12 cellular contexts compared by ENCODE assay signal in genomic region chr10:98168147-98168546, GRCh38. TPM values are rescaled to one million over a fixed set of nuclear protein-coding genes. Genes with fewer than 3 reads are reported as not detected.
DNase-seq lines count a peak whose midpoint lies in the region; ATAC-seq, FAIRE-seq and TF ChIP-seq lines count a peak whose summit lies in the region.
"Had no signal": no experiment of that assay in that cellular context is flagged by ENCODE, and none has a peak within 500 bp of the region (broad histone marks: within the 10 kb centered on the region; RNA-seq: fewer than 3 reads in every experiment).

No MANE protein-coding gene starts in this region.

- H3K27ac ChIP-seq in PC-3 (ENCODE audit: low read length): no peak overlapping the region
- H3K27ac ChIP-seq: brain microvascular endothelial cell had no signal

- no peak overlapping the region for H2AFZ ChIP-seq in PC-3 (ENCODE audit: low read length)

- peaks cover 4% of the 10 kb centered on the region; the same call in 1 of the 2 replicates for H3K36me3 ChIP-seq in PC-3 (ENCODE audit: low read depth, low read length)

- no peak for TF ChIP-seq CTCF in PC-3 (conservative IDR thresholded peaks at IDR 0.05; ENCODE audit: low read depth, low read length)

- POLR2A ChIA-PET in HEK293T (lab: Yijun Ruan, JAX): no interaction called here
- POLR2A ChIA-PET in PC-3 (lab: Charles Lee; ENCODE audit: unreplicated experiment): no interaction called here

- H3F3A ChIP-seq in PC-3 (ENCODE audit: low read length, unreplicated experiment): no peaks in the 10 kb centered on the region

- intact Hi-C loops in PC-3 (cut with micrococcal nuclease): loop anchor here (5.0 kb wide), 1 partner anchor 139 kb away; no protein-coding TSS in a partner anchor

- no peaks in the 10 kb centered on the region for H3K9me2 ChIP-seq in PC-3 (replicated peaks; ENCODE audit: low read length)

- no peak overlapping the region for H3K9ac ChIP-seq in PC-3 (ENCODE audit: low read length)

- H3K27me3 ChIP-seq in PC-3 (ENCODE audit: low read length): no peaks in the 10 kb centered on the region
- H3K27me3 ChIP-seq: brain microvascular endothelial cell had no signal

- CTCF ChIA-PET in HEK293T (lab: Yijun Ruan, JAX): interaction anchor here (0.5 to 5.4 kb wide), 3 partner anchors 30 to 141 kb away, joined by 3 to 49 read pairs (median 4); no protein-coding TSS in a partner anchor
- CTCF ChIA-PET in PC-3 (lab: Charles Lee): no interaction called here

- no peak overlapping the region for H3K4me2 ChIP-seq in PC-3 (ENCODE audit: low read length)

- no peaks in the 10 kb centered on the region for H3K4me1 ChIP-seq in PC-3 (ENCODE audit: insufficient read depth, low read length)

- H4K20me1 ChIP-seq in PC-3 (ENCODE audit: low read length): no peaks in the 10 kb centered on the region

- H3K4me3 ChIP-seq in PC-3 (ENCODE audit: low read length): no peak overlapping the region

- peak; percentile 66 for ATAC-seq in HG02678 (IDR thresholded peaks at IDR 0.05; ENCODE audit: unreplicated experiment)
- ATAC-seq in PC-3: no peak
- ATAC-seq: activated CD4-positive, CD25-positive, alpha-beta regulatory T cell treated with anti-CD3 and anti-CD28 coated beads, Interleukin-2, amount 50 U/mL, for 24 hours; activated T-cell treated with anti-CD3 and anti-CD28 coated beads, Interleukin-2, amount 50 U/mL, for 72 hours had no signal

- DNase-seq in GM19239 (ENCODE audit: insufficient read length, low spot score) (no peak), NAMALWA (ENCODE audit: low spot score) (peak; percentile 87), renal cortical epithelial cell (ENCODE audit: low read depth) (peak; percentile 61), HEK293T (ENCODE audit: extremely low spot score) (no peak), PC-3 (no peak), LoVo (ENCODE audit: low spot score) (no peak)
- DNase-seq: activated T-cell treated with anti-CD3 and anti-CD28 coated beads, Interleukin-2, amount 50 U/mL, for 72 hours; brain microvascular endothelial cell; NCI-H345; Right ventricle myocardium superior had no signal

- BruUV-seq in PC-3 (replicated peaks; lab: Mats Ljungman, UMichigan): no TSS peak

- peak; percentile 84 for FAIRE-seq in GM19239 (lab: Jason Lieb, UNC)

- no peaks in the 10 kb centered on the region for H3K79me2 ChIP-seq in PC-3 (ENCODE audit: low read length)

- H3K9me3 ChIP-seq in PC-3 (ENCODE audit: low read length): no peaks in the 10 kb centered on the region

TF ChIP-seq in HEK293T, 16 proteins besides CTCF, POLR2A, EP300 and RAD21:
- TF ChIP-seq ARNT (IDR thresholded peaks at IDR 0.05) (no peak), SP1 (IDR thresholded peaks at IDR 0.05) (no peak)

RNA-seq across cellular contexts. Expression of gene R3HCC1L, which starts 33.7 kb away (rescaled TPM):
- total RNA-seq in renal cortical epithelial cell: 18.4 and 24.3 TPM in 2 replicates
- 11.7 and 15.3 TPM in 2 replicates for total RNA-seq in PC-3 (2014; rRNA removed)

Comparison
In these comparisons a context has a peak if more than half of its experiments do, and no peak if none do; other contexts are left out.
1. DNase-seq: peak in NAMALWA (single experiment) and renal cortical epithelial cell (single experiment); none in GM19239 (single experiment), HEK293T (single experiment), PC-3 (single experiment) and LoVo (single experiment).